Comparison of ENCODE assay signal across 9 cellular contexts in the genomic region with DNA sequence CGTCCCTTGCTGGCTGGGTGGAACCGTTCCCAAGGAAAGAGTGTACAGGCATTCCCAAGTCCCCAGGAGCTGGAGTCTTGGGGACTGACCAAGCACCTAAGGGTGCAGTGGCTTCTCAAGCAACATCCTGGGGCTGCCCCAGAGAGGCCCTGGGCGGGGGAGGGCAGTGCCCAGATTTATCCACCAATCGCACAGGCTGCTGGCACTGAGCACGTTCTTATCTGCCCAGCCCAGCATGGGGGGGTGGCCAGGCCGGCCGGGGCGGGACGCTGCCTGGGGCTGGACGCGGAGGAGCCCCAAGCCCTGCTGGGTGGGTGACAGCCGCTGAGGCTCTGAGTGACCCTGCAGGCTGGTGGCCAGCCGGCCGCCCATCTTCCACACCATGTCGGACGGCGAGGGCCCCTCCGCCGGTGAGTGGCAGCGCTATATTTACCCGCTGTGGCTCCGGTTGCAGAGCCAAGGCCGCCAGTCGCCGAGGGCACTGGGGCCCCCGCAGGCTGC. TPM values are rescaled to one million over a fixed set of nuclear protein-coding genes. Genes with fewer than 3 reads are reported as not detected.
A peak's percentile ranks its signal among the peaks of the same experiment; 100 is the strongest.
DNase-seq lines count a peak whose midpoint lies in the region; ATAC-seq and TF ChIP-seq lines count a peak whose summit lies in the region.
"Had no signal": no experiment of that assay in that cellular context is flagged by ENCODE, and none has a peak within 500 bp of the region (broad histone marks: within the 10 kb centered on the region; RNA-seq: fewer than 3 reads in every experiment).

No MANE protein-coding gene starts in this region.

- H3K27ac Mint-ChIP-seq in T-helper 2 cell treated with Interferon-gamma antibody and Interleukin-4, amounts not matched to agents 5 μg/mL and 100 μg/mL, for 36 hours: no peak overlapping the region

- 19 to 26% methylated on average over 20 to 22 of the region's 26 CpGs for WGBS in GM23248 (ENCODE audit: low coverage in 1 of 2, low lambda C conversion rate in 2 of 2, missing lambda C conversion rate in 2 of 2), 2 experiments
- 8 to 9% methylated on average over 26 of the region's 26 CpGs for WGBS in heart right ventricle, 2 donors

- H3K36me3 ChIP-seq in GM23248 (ENCODE audit: low read depth): no peaks in the 10 kb centered on the region
- H3K36me3 ChIP-seq in adipocyte (ENCODE audit: control insufficient read depth, insufficient read depth, low read length, severe bottlenecking): no peaks in the 10 kb centered on the region
- H3K36me3 ChIP-seq in heart right ventricle: no peaks in the 10 kb centered on the region
- H3K36me3 ChIP-seq in gastrocnemius medialis: no peaks in the 10 kb centered on the region

- no peak for TF ChIP-seq CTCF in heart right ventricle (IDR thresholded peaks at IDR 0.05)
- TF ChIP-seq CTCF in gastrocnemius medialis (IDR thresholded peaks at IDR 0.05 in 4 of 5, conservative IDR thresholded peaks at IDR 0.05 in 1 of 5): no peak

- H3K9ac ChIP-seq in GM23248 (no peak overlapping the region), adipocyte (ENCODE audit: low read length) (peak overlapping the region; percentile 37)

- H3K4me3 ChIP-seq in GM23248: peak overlapping the region; percentile 49
- H3K4me3 ChIP-seq in adipocyte (ENCODE audit: low read length): peak overlapping the region; percentile 74
- peak overlapping the region; percentile 53 to 76 (median 66) for H3K4me3 ChIP-seq in heart right ventricle
- H3K4me3 ChIP-seq in gastrocnemius medialis: peak overlapping the region; percentile 61 to 69 (median 64)

- H3K27ac ChIP-seq in GM23248: no peak overlapping the region
- peak overlapping the region; percentile 76 to 97 (median 90) for H3K27ac ChIP-seq in heart right ventricle
- H3K27ac ChIP-seq in gastrocnemius medialis: peak overlapping the region; percentile 77 to 86 (median 84)

- H3K4me1 Mint-ChIP-seq in T-helper 2 cell treated with Interferon-gamma antibody and Interleukin-4, amounts not matched to agents 5 μg/mL and 100 μg/mL, for 36 hours (ENCODE audit: low read depth): no peaks in the 10 kb centered on the region

- H3K4me1 ChIP-seq in GM23248 (ENCODE audit: insufficient read depth) (no peaks in the 10 kb centered on the region; the same call in 1 of the 2 replicates), adipocyte (ENCODE audit: control insufficient read depth, insufficient read depth, low read length) (peaks cover 7% of the 10 kb centered on the region), heart right ventricle (peaks cover 8 to 97% (median 68%) of the 10 kb centered on the region in 9 donors), gastrocnemius medialis (peaks cover 50 to 65% of the 10 kb centered on the region in 2 donors)

- H4K20me1 ChIP-seq in GM23248 (ENCODE audit: insufficient read depth): no peaks in the 10 kb centered on the region

- intact Hi-C loops in heart right ventricle (cut with DNase I): loop anchor here in 4 of 10 donors (2.0 to 10.0 kb wide), 3 partner anchors 55 to 57 kb away; a partner anchor contains a TSS
- intact Hi-C loops in gastrocnemius medialis (cut with DNase I; ENCODE audit: low total_unique reads): loop anchor here (5.0 kb wide), 1 partner anchor 55 kb away; a partner anchor contains a TSS

- no peaks in the 10 kb centered on the region for H3K9me3 ChIP-seq in GM23248 (ENCODE audit: low read depth)
- H3K9me3 ChIP-seq in adipocyte (ENCODE audit: control insufficient read depth, low read length): no peaks in the 10 kb centered on the region
- H3K9me3 ChIP-seq in heart right ventricle: no peaks in the 10 kb centered on the region
- no peaks in the 10 kb centered on the region for H3K9me3 ChIP-seq in gastrocnemius medialis

- no peaks in the 10 kb centered on the region for H3K9me2 ChIP-seq in GM23248 (ENCODE audit: insufficient read depth)

- H2AFZ ChIP-seq in GM23248: peak overlapping the region; percentile 62

- peak overlapping the region; percentile 32 for H3K4me2 ChIP-seq in GM23248 (ENCODE audit: unreplicated experiment)

- TF ChIP-seq POLR2A in gastrocnemius medialis (IDR thresholded peaks at IDR 0.05): peak in 1 of 2 donors; percentile 23

- H3K36me3 Mint-ChIP-seq in T-helper 2 cell treated with Interferon-gamma antibody and Interleukin-4, amounts not matched to agents 5 μg/mL and 100 μg/mL, for 36 hours (ENCODE audit: low read depth): no peaks in the 10 kb centered on the region

- no peaks in the 10 kb centered on the region for H3K9me3 Mint-ChIP-seq in T-helper 2 cell treated with Interferon-gamma antibody and Interleukin-4, amounts not matched to agents 5 μg/mL and 100 μg/mL, for 36 hours

- H3K27me3 Mint-ChIP-seq in T-helper 2 cell treated with Interferon-gamma antibody and Interleukin-4, amounts not matched to agents 5 μg/mL and 100 μg/mL, for 36 hours (ENCODE audit: low read depth): peaks cover 37% of the 10 kb centered on the region

- in situ Hi-C loops in GM23248 (cut with MboI) (no loop called here), gastrocnemius medialis (cut with MboI; ENCODE audit: low sequenced_read_pairs in 4 of 4) (loop anchor here in 2 of 4 donors (5.0 to 10.0 kb wide), 2 partner anchors 57 to 155 kb away; a partner anchor contains a TSS)

- H3K27me3 ChIP-seq in GM23248 (replicated peaks; ENCODE audit: insufficient read depth): no peaks in the 10 kb centered on the region
- peaks cover 8% of the 10 kb centered on the region for H3K27me3 ChIP-seq in adipocyte (replicated peaks; ENCODE audit: control insufficient read depth, insufficient read depth, low read length)
- H3K27me3 ChIP-seq in heart right ventricle: peaks cover 0 to 18% (median 0%) of the 10 kb centered on the region in 7 donors
- no peaks in the 10 kb centered on the region for H3K27me3 ChIP-seq in gastrocnemius medialis

- H3F3A ChIP-seq in GM23248 (ENCODE audit: insufficient read depth): no peaks in the 10 kb centered on the region

- no peak overlapping the region for H3K4me3 Mint-ChIP-seq in T-helper 2 cell treated with Interferon-gamma antibody and Interleukin-4, amounts not matched to agents 5 μg/mL and 100 μg/mL, for 36 hours

- DNase-seq in GM23248: peak; percentile 66
- peak; percentile 60 for DNase-seq in adipocyte (ENCODE audit: low read depth)
- DNase-seq in heart right ventricle: peak; percentile 77 to 78
- peak in 1 of 2 donors; percentile 54 for DNase-seq in gastrocnemius medialis
- no peak for DNase-seq in activated naive CD4-positive, alpha-beta T cell (lab: John Stamatoyannopoulos, UW)
- no peak for DNase-seq in T-helper 2 cell treated with Interferon-gamma antibody and Interleukin-4, amounts not matched to agents 5 μg/mL and 100 μg/mL, for 36 hours (ENCODE audit: low spot score)
- DNase-seq: NCI-H1930 had no signal

- no peaks in the 10 kb centered on the region for H3K79me2 ChIP-seq in GM23248 (ENCODE audit: insufficient read depth)

- peak; percentile 68 to 87 (median 78) for ATAC-seq in heart right ventricle
- ATAC-seq in gastrocnemius medialis: peak; percentile 57 to 64
- ATAC-seq in GM21825 (IDR thresholded peaks at IDR 0.05; ENCODE audit: unreplicated experiment): no peak
- no peak for ATAC-seq in HG03521 (IDR thresholded peaks at IDR 0.05; ENCODE audit: unreplicated experiment)

RNA-seq across cellular contexts. Expression of a gene that starts 53.4 kb away (rescaled TPM):
- 0.13 and 0.22 TPM in 2 replicates for total RNA-seq in GM23248 (2014; rRNA removed; shearing (Covaris generic))
- polyA plus RNA-seq in GM23248 (2016; fragmentation: Nextera tagmentation; extraction: Ambion mirVana) (0.15 and 0.29 TPM in 2 replicates), heart right ventricle (1 to 10 TPM; 1.5 to 2.3 TPM)
- total RNA-seq in heart right ventricle (1 to 10 TPM; 2.0 to 6.1 (median 3.9) TPM), gastrocnemius medialis (1 to 10 TPM in 1 of 4 donors, under 1 TPM in 3; 0.18 to 2.2 (median 0.45) TPM)

RNA-seq across cellular contexts. Expression of a gene that starts 55.7 kb away (rescaled TPM):
- 17.9 and 35.8 TPM in 2 replicates for total RNA-seq in GM23248 (2014; rRNA removed; shearing (Covaris generic))
- polyA plus RNA-seq in GM23248 (2016; fragmentation: Nextera tagmentation; extraction: Ambion mirVana) (14.8 and 15.0 TPM in 2 replicates), heart right ventricle (10 to 100 TPM in 1 of 2 donors, 1 to 10 TPM in 1; 9.1 to 11.0 TPM)
- total RNA-seq in heart right ventricle (10 to 100 TPM; 28.6 to 49.2 (median 36.3) TPM), gastrocnemius medialis (10 to 100 TPM; 12.5 to 19.1 (median 16.6) TPM)

Comparison
In these comparisons a context has a peak if more than half of its experiments do, and no peak if none do; other contexts are left out.
1. DNase-seq: peak in GM23248 (single experiment), adipocyte (single experiment) and heart right ventricle (2 of 2); none in activated naive CD4-positive, alpha-beta T cell (0 of 4) and T-helper 2 cell treated with Interferon-gamma antibody and Interleukin-4, amounts not matched to agents 5 μg/mL and 100 μg/mL, for 36 hours (single experiment).
2. ATAC-seq: peak in heart right ventricle (8 of 8) and gastrocnemius medialis (2 of 2); none in GM21825 (single experiment) and HG03521 (single experiment).
3. Peak in every context shown above with its lines, with median percentiles within 50 percentile points of each other: H3K4me3 ChIP-seq.